Comparison of ENCODE assay signal across 1 cellular context in the genomic region with DNA sequence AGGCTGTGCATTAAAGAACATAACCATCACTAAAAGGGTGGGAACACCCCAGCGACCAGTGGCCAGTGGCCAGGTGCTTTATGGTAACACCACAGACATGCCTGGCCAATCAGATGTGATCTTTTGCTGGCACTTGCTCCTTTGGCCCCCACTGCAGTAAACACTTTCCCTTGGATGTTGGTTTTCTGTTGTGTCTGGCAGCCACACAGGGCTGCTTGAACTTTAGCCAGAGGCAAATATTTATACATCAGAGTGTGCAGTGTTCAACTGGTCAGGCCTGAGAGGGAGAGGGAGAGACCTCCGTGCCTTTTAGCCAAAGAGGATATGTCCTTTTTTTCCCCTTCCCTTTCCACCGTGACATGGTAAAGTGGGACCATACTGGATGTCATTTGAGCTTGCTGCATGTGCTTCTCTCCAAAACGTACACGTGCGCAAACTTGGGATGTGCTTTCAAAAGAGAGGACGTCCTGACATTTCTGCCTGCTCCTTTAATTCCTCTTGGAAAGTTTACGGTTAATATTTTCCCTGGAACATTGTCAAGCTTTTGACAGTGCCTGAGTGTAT.
TF ChIP-seq lines count a peak whose summit lies in the region.

No MANE protein-coding gene starts in this region.

TF ChIP-seq in HepG2, 621 proteins besides CTCF, POLR2A, EP300 and RAD21 (continued from another document and continues in another):
- TF ChIP-seq ZNF563 (CRISPR knock-in tag; IDR thresholded peaks at IDR 0.05) (no peak), CBFB (CRISPR knock-in tag; IDR thresholded peaks at IDR 0.05) (peak; percentile 60; the same call in 1 of the 2 replicates), SRF (IDR thresholded peaks at IDR 0.05; ENCODE audit: low read depth, low read length) (peak; percentile 41; the same call in 1 of the 2 replicates), ZNF362 (CRISPR knock-in tag; IDR thresholded peaks at IDR 0.05; ENCODE audit: borderline replicate concordance) (0 out of 2 replicates have a peak, but pooled peaks have one; percentile 58), ZNF552 (CRISPR knock-in tag; IDR thresholded peaks at IDR 0.05; ENCODE audit: borderline replicate concordance) (no peak), ZNF660 (CRISPR knock-in tag; IDR thresholded peaks at IDR 0.05; ENCODE audit: borderline replicate concordance, low read depth) (no peak), NFE2L2 (IDR thresholded peaks at IDR 0.05; ENCODE audit: low read length) (no peak), GMEB2 (CRISPR knock-in tag; IDR thresholded peaks at IDR 0.05; ENCODE audit: low read depth) (no peak; the same call in 1 of the 2 replicates), ZSCAN22 (CRISPR knock-in tag; IDR thresholded peaks at IDR 0.05) (no peak), HNRNPLL (IDR thresholded peaks at IDR 0.05; ENCODE audit: low read depth, low read length, poor library complexity, severe bottlenecking) (no peak), ATF7 (IDR thresholded peaks at IDR 0.05) (no peak), ATF7 (CRISPR knock-in tag; IDR thresholded peaks at IDR 0.05) (no peak; the same call in 1 of the 2 replicates), NR2F2 (IDR thresholded peaks at IDR 0.05; ENCODE audit: borderline replicate concordance, low read depth) (peak; percentile 59), ZNF512B (CRISPR knock-in tag; IDR thresholded peaks at IDR 0.05; ENCODE audit: borderline replicate concordance) (no peak), ZNF782 (CRISPR knock-in tag; IDR thresholded peaks at IDR 0.05; ENCODE audit: borderline replicate concordance) (no peak), ATF7-NPFF (CRISPR knock-in tag; IDR thresholded peaks at IDR 0.05; ENCODE audit: low read depth) (peak; percentile 53; the same call in 1 of the 2 replicates), ZC3H4 (CRISPR knock-in tag; IDR thresholded peaks at IDR 0.05; ENCODE audit: borderline replicate concordance) (no peak), ZNF607 (CRISPR knock-in tag; IDR thresholded peaks at IDR 0.05; ENCODE audit: borderline replicate concordance) (peak; percentile 67; the same call in 1 of the 2 replicates), ZNF678 (CRISPR knock-in tag; IDR thresholded peaks at IDR 0.05) (no peak), HES4 (CRISPR knock-in tag; IDR thresholded peaks at IDR 0.05; ENCODE audit: borderline replicate concordance) (no peak), ZNF441 (CRISPR knock-in tag; IDR thresholded peaks at IDR 0.05; ENCODE audit: borderline replicate concordance) (no peak), ESRRA (CRISPR knock-in tag; IDR thresholded peaks at IDR 0.05; ENCODE audit: low read depth) (no peak), FOXJ3 (CRISPR knock-in tag; IDR thresholded peaks at IDR 0.05; ENCODE audit: borderline replicate concordance) (peak; percentile 95), BCL6 (CRISPR knock-in tag; IDR thresholded peaks at IDR 0.05) (peak; percentile 90), ATRX (CRISPR knock-in tag; IDR thresholded peaks at IDR 0.05; ENCODE audit: borderline replicate concordance) (no peak), SYNCRIP (IDR thresholded peaks at IDR 0.05; ENCODE audit: insufficient read depth, low read depth, low read length) (no peak), U2AF1 (optimal IDR thresholded peaks at IDR 0.05; ENCODE audit: low read depth, low read length) (no peak), SP2 (CRISPR knock-in tag; IDR thresholded peaks at IDR 0.05) (peak; percentile 43), MTA1 (CRISPR knock-in tag; IDR thresholded peaks at IDR 0.05; ENCODE audit: borderline replicate concordance) (peak; percentile 75), SIX4 (CRISPR knock-in tag; IDR thresholded peaks at IDR 0.05) (peak; percentile 30; the same call in 1 of the 2 replicates), NFATC3 (CRISPR knock-in tag; IDR thresholded peaks at IDR 0.05) (no peak), BORCS8-MEF2B (CRISPR knock-in tag; IDR thresholded peaks at IDR 0.05) (peak; percentile 80), GABPA (IDR thresholded peaks at IDR 0.05; ENCODE audit: low read depth, low read length) (no peak), GABPA (CRISPR knock-in tag; IDR thresholded peaks at IDR 0.05; ENCODE audit: low read depth) (no peak; the same call in none of the 2 replicates), FOXA1 (IDR thresholded peaks at IDR 0.05) (no peak), FOXA1 (CRISPR knock-in tag; IDR thresholded peaks at IDR 0.05) (peak; percentile 86), DNMT3B (CRISPR knock-in tag; conservative IDR thresholded peaks at IDR 0.05) (no peak), MAFF (IDR thresholded peaks at IDR 0.05; ENCODE audit: low read depth, low read length) (0 out of 2 replicates have a peak, but pooled peaks have one; percentile 11), GATAD2A (CRISPR knock-in tag; IDR thresholded peaks at IDR 0.05) (peak; percentile 85), CBX2 (IDR thresholded peaks at IDR 0.05; ENCODE audit: low read depth, low read length) (no peak), CBX2 (CRISPR knock-in tag; IDR thresholded peaks at IDR 0.05; ENCODE audit: low read depth) (no peak), TFDP2 (CRISPR knock-in tag; IDR thresholded peaks at IDR 0.05) (no peak), TSC22D2 (CRISPR knock-in tag; IDR thresholded peaks at IDR 0.05; ENCODE audit: borderline replicate concordance) (no peak), MBD4 (IDR thresholded peaks at IDR 0.05; ENCODE audit: borderline replicate concordance, low read length) (no peak; the same call in 1 of the 2 replicates), SMC3 (IDR thresholded peaks at IDR 0.05; ENCODE audit: low read length) (no peak), RNF219 (CRISPR knock-in tag; IDR thresholded peaks at IDR 0.05) (no peak)
- TF ChIP-seq, protein P1, sequence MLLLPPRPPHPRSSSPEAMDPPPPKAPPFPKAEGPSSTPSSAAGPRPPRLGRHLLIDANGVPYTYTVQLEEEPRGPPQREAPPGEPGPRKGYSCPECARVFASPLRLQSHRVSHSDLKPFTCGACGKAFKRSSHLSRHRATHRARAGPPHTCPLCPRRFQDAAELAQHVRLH (CRISPR knock-in tag; IDR thresholded peaks at IDR 0.05; ENCODE audit: borderline replicate concordance, low read depth): peak; percentile 66; the same call in 1 of the 2 replicates
- TF ChIP-seq, protein P2, sequence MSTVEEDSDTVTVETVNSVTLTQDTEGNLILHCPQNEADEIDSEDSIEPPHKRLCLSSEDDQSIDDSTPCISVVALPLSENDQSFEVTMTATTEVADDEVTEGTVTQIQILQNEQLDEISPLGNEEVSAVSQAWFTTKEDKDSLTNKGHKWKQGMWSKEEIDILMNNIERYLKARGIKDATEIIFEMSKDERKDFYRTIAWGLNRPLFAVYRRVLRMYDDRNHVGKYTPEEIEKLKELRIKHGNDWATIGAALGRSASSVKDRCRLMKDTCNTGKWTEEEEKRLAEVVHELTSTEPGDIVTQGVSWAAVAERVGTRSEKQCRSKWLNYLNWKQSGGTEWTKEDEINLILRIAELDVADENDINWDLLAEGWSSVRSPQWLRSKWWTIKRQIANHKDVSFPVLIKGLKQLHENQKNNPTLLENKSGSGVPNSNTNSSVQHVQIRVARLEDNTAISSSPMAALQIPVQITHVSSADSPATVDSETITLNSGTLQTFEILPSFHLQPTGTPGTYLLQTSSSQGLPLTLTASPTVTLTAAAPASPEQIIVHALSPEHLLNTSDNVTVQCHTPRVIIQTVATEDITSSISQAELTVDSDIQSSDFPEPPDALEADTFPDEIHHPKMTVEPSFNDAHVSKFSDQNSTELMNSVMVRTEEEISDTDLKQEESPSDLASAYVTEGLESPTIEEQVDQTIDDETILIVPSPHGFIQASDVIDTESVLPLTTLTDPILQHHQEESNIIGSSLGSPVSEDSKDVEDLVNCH (CRISPR knock-in tag; IDR thresholded peaks at IDR 0.05): no peak; the same call in 1 of the 2 replicates
- TF ChIP-seq, protein P3, sequence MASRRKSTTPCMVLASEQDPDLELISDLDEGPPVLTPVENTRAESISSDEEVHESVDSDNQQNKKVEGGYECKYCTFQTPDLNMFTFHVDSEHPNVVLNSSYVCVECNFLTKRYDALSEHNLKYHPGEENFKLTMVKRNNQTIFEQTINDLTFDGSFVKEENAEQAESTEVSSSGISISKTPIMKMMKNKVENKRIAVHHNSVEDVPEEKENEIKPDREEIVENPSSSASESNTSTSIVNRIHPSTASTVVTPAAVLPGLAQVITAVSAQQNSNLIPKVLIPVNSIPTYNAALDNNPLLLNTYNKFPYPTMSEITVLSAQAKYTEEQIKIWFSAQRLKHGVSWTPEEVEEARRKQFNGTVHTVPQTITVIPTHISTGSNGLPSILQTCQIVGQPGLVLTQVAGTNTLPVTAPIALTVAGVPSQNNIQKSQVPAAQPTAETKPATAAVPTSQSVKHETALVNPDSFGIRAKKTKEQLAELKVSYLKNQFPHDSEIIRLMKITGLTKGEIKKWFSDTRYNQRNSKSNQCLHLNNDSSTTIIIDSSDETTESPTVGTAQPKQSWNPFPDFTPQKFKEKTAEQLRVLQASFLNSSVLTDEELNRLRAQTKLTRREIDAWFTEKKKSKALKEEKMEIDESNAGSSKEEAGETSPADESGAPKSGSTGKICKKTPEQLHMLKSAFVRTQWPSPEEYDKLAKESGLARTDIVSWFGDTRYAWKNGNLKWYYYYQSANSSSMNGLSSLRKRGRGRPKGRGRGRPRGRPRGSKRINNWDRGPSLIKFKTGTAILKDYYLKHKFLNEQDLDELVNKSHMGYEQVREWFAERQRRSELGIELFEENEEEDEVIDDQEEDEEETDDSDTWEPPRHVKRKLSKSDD (CRISPR knock-in tag; IDR thresholded peaks at IDR 0.05; ENCODE audit: low read depth): 0 out of 2 replicates have a peak, but pooled peaks have one; percentile 50
